ENCODE assay signal across 2 cellular contexts in genomic region chr19:20624560-20624959, GRCh38. TPM values are rescaled to one million over a fixed set of nuclear protein-coding genes. Genes with fewer than 3 reads are reported as not detected.
"Had no signal": no experiment of that assay in that cellular context is flagged by ENCODE, and none has a peak within 500 bp of the region (broad histone marks: within the 10 kb centered on the region; RNA-seq: fewer than 3 reads in every experiment).

No MANE protein-coding gene starts in this region.

RNA-seq across cellular contexts. Expression of gene ZNF626, which starts 36.8 kb away (rescaled TPM):
- total RNA-seq: H7, HT1080 had no signal

RNA-seq across cellular contexts. Expression of gene ZNF737, which starts 59.0 kb away (rescaled TPM):
- total RNA-seq: H7 had no signal
